ENCODE assay signal across 12 cellular contexts in the genomic region with DNA sequence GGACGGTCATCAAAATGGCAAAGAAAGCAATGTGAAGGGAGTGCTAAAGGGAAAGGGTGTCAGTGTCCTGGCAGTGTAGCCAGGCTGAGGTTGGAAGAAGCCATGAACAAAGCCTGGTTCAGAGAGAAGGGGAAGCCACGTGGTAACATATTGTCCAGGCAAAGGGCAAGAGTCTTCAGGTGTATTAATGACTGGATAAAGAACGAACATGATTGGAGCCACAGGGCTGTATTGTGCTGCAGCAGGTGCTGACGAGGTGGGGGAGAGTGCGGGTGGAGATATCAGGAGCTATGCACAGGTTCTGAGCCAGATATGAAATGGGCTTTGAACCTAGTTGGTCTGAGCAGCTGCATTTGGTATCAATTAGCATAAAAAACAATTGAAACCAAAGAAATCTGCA.
"Had no signal": no experiment of that assay in that cellular context is flagged by ENCODE, and none has a peak within 500 bp of the region (broad histone marks: within the 10 kb centered on the region; RNA-seq: fewer than 3 reads in every experiment).

No MANE protein-coding gene starts in this region.

- H3K4me1 ChIP-seq: pancreas had no signal

- H2AFZ ChIP-seq: neural progenitor cell had no signal

- H3K9ac ChIP-seq: neural progenitor cell had no signal

- H3K9me3 Mint-ChIP-seq: neural progenitor cell had no signal

- H3K4me2 ChIP-seq: neural progenitor cell had no signal

- DNase-seq: activated CD4-positive, alpha-beta T cell treated with anti-CD3 and anti-CD28 coated beads, Interleukin-2, amount 50 U/mL, for 1 hour; activated CD8-positive, alpha-beta memory T cell treated with anti-CD3 and anti-CD28 coated beads for 24 hours; adrenal gland; glutamatergic neuron; lower lobe of right lung; midbrain; pancreas; SJCRH30; spleen had no signal

- H3K9me3 ChIP-seq: adrenal gland, lower lobe of right lung, pancreas, SJCRH30, spleen, tibial nerve had no signal

- H3K36me3 ChIP-seq: adrenal gland, cardiac muscle cell, lower lobe of right lung, neural progenitor cell, pancreas, SJCRH30, spleen, tibial nerve had no signal

- H3K27me3 ChIP-seq: adrenal gland, cardiac muscle cell, neural progenitor cell, pancreas, SJCRH30, tibial nerve had no signal

- H3K4me3 ChIP-seq: adrenal gland, cardiac muscle cell, lower lobe of right lung, neural progenitor cell, pancreas, SJCRH30, spleen, tibial nerve had no signal

- H3K36me3 Mint-ChIP-seq: neural progenitor cell had no signal

- H3K4me3 Mint-ChIP-seq: neural progenitor cell had no signal

- H3K27ac Mint-ChIP-seq: neural progenitor cell had no signal

- H3K27ac ChIP-seq: cardiac muscle cell, lower lobe of right lung, neural progenitor cell, pancreas, SJCRH30 had no signal
